ENCODE assay signal across 8 cellular contexts in the genomic region with DNA sequence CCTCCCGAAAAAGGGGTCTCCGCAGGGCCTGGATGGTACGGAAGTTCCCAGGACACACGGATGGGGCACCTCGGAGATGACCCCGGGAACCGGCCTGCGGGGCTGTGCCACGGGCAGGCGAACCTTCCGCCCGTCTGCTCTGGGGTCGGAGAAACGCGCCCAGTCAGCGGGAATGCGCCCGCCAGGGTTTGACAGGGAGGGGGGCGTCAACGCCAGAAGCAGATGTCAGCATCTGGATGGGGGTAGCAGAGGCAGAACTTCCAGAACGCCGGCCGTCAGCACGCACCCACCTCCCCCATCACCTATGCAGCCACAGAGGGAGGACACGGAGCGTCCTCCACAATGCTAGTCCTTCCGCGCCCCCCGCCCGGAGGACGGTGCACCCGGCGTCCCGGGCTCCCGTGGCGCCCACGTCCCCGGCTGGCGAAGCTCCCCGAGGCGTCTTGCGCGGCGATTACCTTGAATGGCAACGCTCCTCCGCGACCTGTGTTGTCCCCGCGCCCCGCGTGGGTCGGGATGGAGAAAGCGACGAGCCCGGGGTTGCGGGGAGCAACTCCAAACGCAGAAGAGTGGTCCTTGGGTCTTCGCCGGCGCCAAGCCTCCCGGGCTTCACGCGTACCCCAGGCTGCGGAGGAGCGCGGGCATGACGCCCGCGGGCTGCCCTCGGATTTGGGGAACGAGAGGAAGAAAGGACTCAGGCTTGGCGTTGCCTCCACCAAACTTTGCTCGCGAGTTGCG. TPM values are rescaled to one million over a fixed set of nuclear protein-coding genes. Genes with fewer than 3 reads are reported as not detected.
DNase-seq lines count a peak whose midpoint lies in the region; ATAC-seq, FAIRE-seq and TF ChIP-seq lines count a peak whose summit lies in the region.

No MANE protein-coding gene starts in this region.

- peak overlapping the region; percentile 52 for H3K4me2 ChIP-seq in skeletal muscle satellite cell (ENCODE audit: low read length)

- in situ Hi-C loops in GM13977 (cut with MboI; ENCODE audit: low pct_unique_long_range_greater_than_20kb, low sequenced_read_pairs, unreplicated experiment) = no loop called here

- H3K36me3 ChIP-seq in WERI-Rb-1 (peaks cover 9% of the 10 kb centered on the region; the same call in 1 of the 2 replicates), iPS-15b (ENCODE audit: control insufficient read depth, insufficient read depth, low read length) (peaks cover 13% of the 10 kb centered on the region), skeletal muscle satellite cell (ENCODE audit: insufficient read depth, low read length) (no peaks in the 10 kb centered on the region)

- H3K27me3 ChIP-seq in WERI-Rb-1 (ENCODE audit: insufficient read depth, low read depth, severe bottlenecking) = no peaks in the 10 kb centered on the region
- peaks cover 6% of the 10 kb centered on the region for H3K27me3 ChIP-seq in iPS-15b (ENCODE audit: control insufficient read depth, insufficient read depth, low read length)
- H3K27me3 ChIP-seq in skeletal muscle satellite cell (ENCODE audit: control insufficient read depth, insufficient read depth, low read length) = peaks cover 38% of the 10 kb centered on the region

- ATAC-seq in GM19438 (IDR thresholded peaks at IDR 0.05; ENCODE audit: low read depth, unreplicated experiment) = peak; percentile 32

- no peak for FAIRE-seq in H54 (lab: Jason Lieb, UNC)

- DNase-seq in WERI-Rb-1 (peak; percentile 25), GM13977 (ENCODE audit: low spot score) (no peak), NCI-H345 (lab: John Stamatoyannopoulos, UW) (no peak), H54 (ENCODE audit: insufficient read length, low spot score) (no peak)
- DNase-seq in activated CD4-positive, alpha-beta T cell treated with anti-CD3 and anti-CD28 coated beads for 1 hour = no peak

- TF ChIP-seq CTCF in WERI-Rb-1 (IDR thresholded peaks at IDR 0.05; ENCODE audit: low read depth, low read length) (no peak), GM13977 (IDR thresholded peaks at IDR 0.05; ENCODE audit: extremely low read depth, insufficient read depth, missing control alignments) (no peak)

- peaks cover 36% of the 10 kb centered on the region for H3K4me1 ChIP-seq in iPS-15b (ENCODE audit: control insufficient read depth, insufficient read depth, low read length)
- peaks cover 2% of the 10 kb centered on the region for H3K4me1 ChIP-seq in skeletal muscle satellite cell (ENCODE audit: control insufficient read depth, insufficient read depth, low read length)

- no peaks in the 10 kb centered on the region for H3K9me3 ChIP-seq in WERI-Rb-1 (ENCODE audit: severe bottlenecking)
- no peaks in the 10 kb centered on the region for H3K9me3 ChIP-seq in iPS-15b (ENCODE audit: control insufficient read depth, insufficient read depth, low read length)
- no peaks in the 10 kb centered on the region for H3K9me3 ChIP-seq in skeletal muscle satellite cell (replicated peaks; ENCODE audit: low read length)

- H3K4me3 ChIP-seq in WERI-Rb-1 (ENCODE audit: low read depth, low read length) = peak overlapping the region; percentile 85
- H3K4me3 ChIP-seq in iPS-15b (ENCODE audit: low read depth, low read length) = peak overlapping the region; percentile 87
- peak overlapping the region; percentile 47 for H3K4me3 ChIP-seq in skeletal muscle satellite cell (ENCODE audit: low read length)

- H3K27ac ChIP-seq in WERI-Rb-1 = peak overlapping the region; percentile 62

- no peak for TF ChIP-seq POLR2A in H54 (IDR thresholded peaks at IDR 0.05; ENCODE audit: low read depth, low read length)

- H3K9ac ChIP-seq in iPS-15b (ENCODE audit: low read depth, low read length) (peak overlapping the region; percentile 87), skeletal muscle satellite cell (ENCODE audit: low read depth, low read length) (no peak overlapping the region)

RNA-seq across cellular contexts. Expression of gene FGFR2, which starts 0.6 kb away (rescaled TPM):
- not detected in 2 replicates for total RNA-seq in skeletal muscle satellite cell (2012; rRNA removed)
